Comparison of ENCODE assay signal across 17 cellular contexts in genomic region chr1:22584001-22584557, GRCh38. TPM values are rescaled to one million over a fixed set of nuclear protein-coding genes. Genes with fewer than 3 reads are reported as not detected.
A peak's percentile ranks its signal among the peaks of the same experiment; 100 is the strongest.
DNase-seq lines count a peak whose midpoint lies in the region; ATAC-seq and TF ChIP-seq lines count a peak whose summit lies in the region.
"Had no signal": no experiment of that assay in that cellular context is flagged by ENCODE, and none has a peak within 500 bp of the region (broad histone marks: within the 10 kb centered on the region; RNA-seq: fewer than 3 reads in every experiment).

No MANE protein-coding gene starts in this region.

- TF ChIP-seq CTCF in WTC11 (IDR thresholded peaks at IDR 0.05) (no peak), fibroblast of the aortic adventitia (IDR thresholded peaks at IDR 0.05; ENCODE audit: insufficient read depth, low read length) (no peak)

- H3K36me3 Mint-ChIP-seq in WTC11 (peaks cover 3% of the 10 kb centered on the region; the same call in 1 of the 2 replicates), T-helper 17 cell (ENCODE audit: low read depth) (no peaks in the 10 kb centered on the region)
- H3K36me3 Mint-ChIP-seq: IgD-negative memory B cell had no signal

- CTCF ChIA-PET in WTC11 (lab: Charles Lee), result interaction anchor here (0.8 to 2.6 kb wide), 3 partner anchors 55 to 58 kb away, joined by 4 to 8 read pairs (median 4); no protein-coding TSS in a partner anchor

- H3K27ac Mint-ChIP-seq in WTC11 (no peak overlapping the region), T-helper 17 cell (no peak overlapping the region)
- H3K27ac Mint-ChIP-seq: IgD-negative memory B cell had no signal

- in situ Hi-C loops in KBM-7 (cut with MboI; ENCODE audit: low pct_unique_long_range_greater_than_20kb, low sequenced_read_pairs), result no loop called here

- H3K27me3 Mint-ChIP-seq in WTC11 (ENCODE audit: low read depth), result no peaks in the 10 kb centered on the region; the same call in 1 of the 2 replicates
- peaks cover 10% of the 10 kb centered on the region for H3K27me3 Mint-ChIP-seq in T-helper 17 cell
- H3K27me3 Mint-ChIP-seq: IgD-negative memory B cell had no signal

- peaks cover 5% of the 10 kb centered on the region for H3K9me3 Mint-ChIP-seq in WTC11
- H3K9me3 Mint-ChIP-seq: IgD-negative memory B cell had no signal

- DNase-seq in SIG-M5 treated with dmso at 0.1 percent for 504 hours (lab: John Stamatoyannopoulos, UW; ENCODE audit: unreplicated experiment), result peak; percentile 4
- no peak for DNase-seq in SIG-M5 (lab: John Stamatoyannopoulos, UW)
- DNase-seq in WTC11 (ENCODE audit: low spot score), result no peak
- DNase-seq in fibroblast of the aortic adventitia (ENCODE audit: low read depth), result peak; percentile 28
- DNase-seq in stromal cell of bone marrow (ENCODE audit: low read depth), result peak; percentile 3
- no peak for DNase-seq in KBM-7
- DNase-seq in T-helper 17 cell, result no peak
- no peak for DNase-seq in D341Med (ENCODE audit: low spot score)
- DNase-seq: COR-L47, NCI-H1105, NCI-H1694 treated with DMSO at 0.1 percent for 48 hours, NCI-H446, Right ventricle myocardium superior had no signal

- H3K4me3 Mint-ChIP-seq in WTC11 (no peak overlapping the region), T-helper 17 cell (no peak overlapping the region)
- H3K4me3 Mint-ChIP-seq: IgD-negative memory B cell had no signal

- ATAC-seq in WTC11 (peak; percentile 31; the same call in 1 of the 2 replicates), T-helper 17 cell (no peak)
- ATAC-seq: Panc1 had no signal

- no peaks in the 10 kb centered on the region for H3K9me3 ChIP-seq in T-helper 17 cell (ENCODE audit: control insufficient read depth, low read length, poor library complexity, severe bottlenecking)
- H3K9me3 ChIP-seq: HAP-1 had no signal

- H3K4me3 ChIP-seq in fibroblast of the aortic adventitia (ENCODE audit: low read depth, low read length), result no peak overlapping the region
- H3K4me3 ChIP-seq: HAP-1 had no signal

- H3K4me1 Mint-ChIP-seq in WTC11 (no peaks in the 10 kb centered on the region), T-helper 17 cell (peaks cover 3% of the 10 kb centered on the region)

- POLR2A ChIA-PET in WTC11 (lab: Charles Lee), result no interaction called here

TF ChIP-seq in WTC11, 78 proteins besides CTCF, POLR2A, EP300 and RAD21:
- TF ChIP-seq ZNF425 (CRISPR knock-in tag; conservative IDR thresholded peaks at IDR 0.05), result no peak
- no peak for TF ChIP-seq OVOL2 (CRISPR knock-in tag; IDR thresholded peaks at IDR 0.05; ENCODE audit: borderline replicate concordance)
- no peak for TF ChIP-seq ZNF512 (CRISPR knock-in tag; IDR thresholded peaks at IDR 0.05; ENCODE audit: borderline replicate concordance)
- TF ChIP-seq PRRX2 (CRISPR knock-in tag; IDR thresholded peaks at IDR 0.05), result no peak
- TF ChIP-seq ZNF138 (CRISPR knock-in tag; conservative IDR thresholded peaks at IDR 0.05), result no peak
- no peak for TF ChIP-seq HMGXB4 (CRISPR knock-in tag; IDR thresholded peaks at IDR 0.05)
- no peak for TF ChIP-seq ZNF671 (CRISPR knock-in tag; IDR thresholded peaks at IDR 0.05)
- no peak for TF ChIP-seq MYBL2 (CRISPR knock-in tag; IDR thresholded peaks at IDR 0.05)
- no peak for TF ChIP-seq CBFB (CRISPR knock-in tag; IDR thresholded peaks at IDR 0.05; ENCODE audit: low read depth)
- no peak for TF ChIP-seq MXD4 (CRISPR knock-in tag; IDR thresholded peaks at IDR 0.05; ENCODE audit: borderline replicate concordance)
- no peak for TF ChIP-seq PRDM15 (CRISPR knock-in tag; IDR thresholded peaks at IDR 0.05)
- no peak for TF ChIP-seq NR2C2 (CRISPR knock-in tag; IDR thresholded peaks at IDR 0.05)
- TF ChIP-seq ZNF263 (CRISPR knock-in tag; IDR thresholded peaks at IDR 0.05; ENCODE audit: low read depth), result no peak
- no peak for TF ChIP-seq CREB1 (CRISPR knock-in tag; IDR thresholded peaks at IDR 0.05)
- TF ChIP-seq GRHL2 (CRISPR knock-in tag; IDR thresholded peaks at IDR 0.05; ENCODE audit: insufficient replicate concordance, severe bottlenecking), result no peak
- no peak for TF ChIP-seq ATF3 (CRISPR knock-in tag; conservative IDR thresholded peaks at IDR 0.05)

RNA-seq across cellular contexts. Expression of gene EPHA8, which starts 20.8 kb away (rescaled TPM):
- total RNA-seq in WTC11 (2021) (3.8 to 7.1 TPM (median 5.6 TPM) in 3 replicates), fibroblast of the aortic adventitia (ENCODE audit: low replicate concordance) (not detected in 2 replicates), T-helper 17 cell (not detected)
- total RNA-seq: A172, Right ventricle myocardium superior had no signal

RNA-seq across cellular contexts. Expression of gene C1QA, which starts 52.3 kb away (rescaled TPM):
- total RNA-seq in WTC11 (2021), result 0.50 to 0.92 TPM (median 0.76 TPM) in 3 replicates
- not detected in 2 replicates for total RNA-seq in fibroblast of the aortic adventitia (ENCODE audit: low replicate concordance)
- not detected for total RNA-seq in T-helper 17 cell
- total RNA-seq: A172 had no signal

RNA-seq across cellular contexts. Expression of gene C1QC, which starts 59.4 kb away (rescaled TPM):
- total RNA-seq in WTC11 (2021), result 0.21 to 0.66 TPM (median 0.28 TPM) in 3 replicates
- total RNA-seq in fibroblast of the aortic adventitia (ENCODE audit: low replicate concordance), result not detected in 2 replicates
- not detected for total RNA-seq in T-helper 17 cell
- total RNA-seq: A172 had no signal

Comparison
In these comparisons a context has a peak if more than half of its experiments do, and no peak if none do; other contexts are left out.
1. DNase-seq: peak in SIG-M5 treated with dmso at 0.1 percent for 504 hours (single experiment), fibroblast of the aortic adventitia (single experiment) and stromal cell of bone marrow (single experiment); none in SIG-M5 (single experiment), WTC11 (single experiment), KBM-7 (single experiment), T-helper 17 cell (0 of 3) and D341Med (single experiment).